ENCODE assay signal across 1 cellular context in the genomic region with DNA sequence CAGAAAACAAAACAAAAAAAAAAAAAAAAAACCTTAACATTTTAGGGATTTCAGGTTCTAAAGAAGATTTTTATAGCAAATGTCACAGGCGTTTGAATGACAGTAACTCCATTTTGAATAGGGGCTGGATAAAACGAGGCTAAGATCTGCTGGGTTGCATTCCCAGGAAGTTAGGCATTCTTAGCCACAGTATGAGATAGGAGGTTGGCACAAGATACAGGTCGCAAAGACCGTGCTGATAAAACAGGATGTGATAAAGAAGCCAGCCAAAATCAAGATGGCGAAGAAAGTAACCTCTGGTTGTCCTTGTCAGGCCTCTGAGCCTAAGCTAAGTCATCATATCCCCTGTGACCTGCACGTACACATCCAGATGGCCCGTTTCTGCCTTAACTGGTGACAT.
TF ChIP-seq lines count a peak whose summit lies in the region.

No MANE protein-coding gene starts in this region.

TF ChIP-seq in WTC11, 78 proteins besides CTCF, POLR2A, EP300 and RAD21 (continued from another document):
- TF ChIP-seq, protein P1, sequence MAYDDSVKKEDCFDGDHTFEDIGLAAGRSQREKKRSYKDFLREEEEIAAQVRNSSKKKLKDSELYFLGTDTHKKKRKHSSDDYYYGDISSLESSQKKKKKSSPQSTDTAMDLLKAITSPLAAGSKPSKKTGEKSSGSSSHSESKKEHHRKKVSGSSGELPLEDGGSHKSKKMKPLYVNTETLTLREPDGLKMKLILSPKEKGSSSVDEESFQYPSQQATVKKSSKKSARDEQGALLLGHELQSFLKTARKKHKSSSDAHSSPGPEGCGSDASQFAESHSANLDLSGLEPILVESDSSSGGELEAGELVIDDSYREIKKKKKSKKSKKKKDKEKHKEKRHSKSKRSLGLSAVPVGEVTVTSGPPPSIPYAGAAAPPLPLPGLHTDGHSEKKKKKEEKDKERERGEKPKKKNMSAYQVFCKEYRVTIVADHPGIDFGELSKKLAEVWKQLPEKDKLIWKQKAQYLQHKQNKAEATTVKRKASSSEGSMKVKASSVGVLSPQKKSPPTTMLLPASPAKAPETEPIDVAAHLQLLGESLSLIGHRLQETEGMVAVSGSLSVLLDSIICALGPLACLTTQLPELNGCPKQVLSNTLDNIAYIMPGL (CRISPR knock-in tag; IDR thresholded peaks at IDR 0.05): no peak
- TF ChIP-seq NR1H2 (CRISPR knock-in tag; IDR thresholded peaks at IDR 0.05): no peak
- TF ChIP-seq NFATC4 (CRISPR knock-in tag; IDR thresholded peaks at IDR 0.05): no peak
- TF ChIP-seq TP53 (CRISPR knock-in tag; IDR thresholded peaks at IDR 0.05): no peak
- TF ChIP-seq RORB (CRISPR knock-in tag; IDR thresholded peaks at IDR 0.05): no peak
- TF ChIP-seq ZBTB21 (CRISPR knock-in tag; IDR thresholded peaks at IDR 0.05; ENCODE audit: borderline replicate concordance): no peak
- TF ChIP-seq USF1 (CRISPR knock-in tag; IDR thresholded peaks at IDR 0.05): no peak
- TF ChIP-seq ZNF232 (CRISPR knock-in tag; IDR thresholded peaks at IDR 0.05): no peak
- no peak for TF ChIP-seq GRHL2 (CRISPR knock-in tag; IDR thresholded peaks at IDR 0.05; ENCODE audit: insufficient replicate concordance, severe bottlenecking)
- no peak for TF ChIP-seq FOXP4 (CRISPR knock-in tag; IDR thresholded peaks at IDR 0.05)
